11 cellular contexts compared by ENCODE assay signal in the genomic region with DNA sequence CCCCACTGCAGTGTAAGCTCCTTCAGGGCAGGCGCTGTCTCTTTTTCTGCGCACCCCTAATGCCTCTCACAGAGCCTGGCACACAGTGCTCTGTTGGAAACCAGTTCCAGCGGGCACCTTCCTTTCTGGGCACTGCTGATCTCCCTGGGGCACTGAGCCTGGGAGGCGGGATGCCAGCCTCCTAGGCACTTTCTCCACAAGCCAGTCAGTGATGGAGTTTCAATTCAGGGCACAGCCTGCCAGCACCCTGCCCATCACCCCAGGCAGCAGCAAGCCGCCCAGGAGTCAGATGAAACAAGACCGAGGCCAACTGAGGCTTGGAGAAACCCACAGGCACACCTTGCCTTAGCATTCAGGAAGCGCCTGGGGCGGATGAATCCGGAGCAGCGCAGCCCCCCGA. TPM values are rescaled to one million over a fixed set of nuclear protein-coding genes. Genes with fewer than 3 reads are reported as not detected.
A peak's percentile ranks its signal among the peaks of the same experiment; 100 is the strongest.
DNase-seq lines count a peak whose midpoint lies in the region; ATAC-seq and TF ChIP-seq lines count a peak whose summit lies in the region.
"Had no signal": no experiment of that assay in that cellular context is flagged by ENCODE, and none has a peak within 500 bp of the region (broad histone marks: within the 10 kb centered on the region; RNA-seq: fewer than 3 reads in every experiment).

No MANE protein-coding gene starts in this region.

- ATAC-seq in T-helper 17 cell = no peak
- ATAC-seq: effector memory CD8-positive, alpha-beta T cell had no signal

- H3K9me3 ChIP-seq in T-helper 17 cell (ENCODE audit: control insufficient read depth, low read length, poor library complexity, severe bottlenecking) (no peaks in the 10 kb centered on the region), endodermal cell (ENCODE audit: control insufficient read depth, low read length) (no peaks in the 10 kb centered on the region), stomach (no peaks in the 10 kb centered on the region)

- TF ChIP-seq EP300 in stomach (IDR thresholded peaks at IDR 0.05) = no peak

- H3K27me3 Mint-ChIP-seq in T-helper 17 cell (peaks cover 19% of the 10 kb centered on the region), endodermal cell (ENCODE audit: insufficient read depth) (peaks cover 27% of the 10 kb centered on the region)

- H3K27me3 ChIP-seq in endodermal cell (ENCODE audit: control insufficient read depth, insufficient read depth, low read length, poor library complexity, severe bottlenecking) = peaks cover 10% of the 10 kb centered on the region
- peaks cover 0 to 13% (median 0%) of the 10 kb centered on the region in 3 donors for H3K27me3 ChIP-seq in stomach

- H3K27ac Mint-ChIP-seq in T-helper 17 cell (no peak overlapping the region), endodermal cell (no peak overlapping the region)

- H3K4me1 ChIP-seq in endodermal cell (ENCODE audit: control insufficient read depth, insufficient read depth, low read length) (peaks cover 4% of the 10 kb centered on the region), stomach (peaks cover 12 to 51% (median 24%) of the 10 kb centered on the region in 4 donors)

- 43 to 68% methylated on average over 3 to 11 of the region's 11 CpGs for WGBS in endodermal cell (ENCODE audit: insufficient coverage in 1 of 2, insufficient read length in 1 of 2), 2 experiments
- WGBS in stomach, 5 donors = 26 to 44% (median 30%) methylated on average over 4 to 11 of the region's 11 CpGs

- H3K4me3 Mint-ChIP-seq in T-helper 17 cell (peak overlapping the region; percentile 19), endodermal cell (peak overlapping the region; percentile 58)
- H3K4me3 Mint-ChIP-seq: effector memory CD8-positive, alpha-beta T cell had no signal

- no peaks in the 10 kb centered on the region for H3K9me3 Mint-ChIP-seq in endodermal cell
- H3K9me3 Mint-ChIP-seq: effector memory CD8-positive, alpha-beta T cell had no signal

- no peak for TF ChIP-seq POLR2A in stomach (IDR thresholded peaks at IDR 0.05)

- TF ChIP-seq CTCF in endodermal cell (conservative IDR thresholded peaks at IDR 0.05) (no peak), stomach (IDR thresholded peaks at IDR 0.05) (no peak)

- DNase-seq in T-helper 17 cell = no peak
- peak; percentile 69 for DNase-seq in endodermal cell
- DNase-seq in medulla oblongata (ENCODE audit: extremely low spot score) = peak; percentile 71
- DNase-seq in stomach = no peak
- DNase-seq in NCI-H1105 (lab: John Stamatoyannopoulos, UW) = no peak
- no peak for DNase-seq in hippocampal formation (lab: John Stamatoyannopoulos, UW)
- no peak for DNase-seq in effector CD4-positive, alpha-beta T cell
- no peak for DNase-seq in COLO829 (ENCODE audit: low spot score)
- DNase-seq: activated CD4-positive, CD25-positive, alpha-beta regulatory T cell treated with anti-CD3 and anti-CD28 coated beads, Interleukin-2, amount 50 U/mL, for 72 hours; effector memory CD8-positive, alpha-beta T cell had no signal

- H3K4me1 Mint-ChIP-seq in T-helper 17 cell (peaks cover 22% of the 10 kb centered on the region), endodermal cell (peaks cover 21% of the 10 kb centered on the region)

- intact Hi-C loops in stomach (cut with DNase I; ENCODE audit: low total_unique reads) = no loop called here

- no peak overlapping the region for H3K9ac ChIP-seq in endodermal cell (ENCODE audit: extremely low read depth, low read length, poor library complexity, severe bottlenecking)

- H3K4me3 ChIP-seq in endodermal cell (ENCODE audit: low read length) = peak overlapping the region; percentile 72
- H3K4me3 ChIP-seq in stomach = peak overlapping the region; percentile 38 to 47 (median 44)

- H3K36me3 ChIP-seq in endodermal cell (ENCODE audit: control insufficient read depth, insufficient read depth, low read length) (no peaks in the 10 kb centered on the region), stomach (no peaks in the 10 kb centered on the region)

- no peak overlapping the region for H3K27ac ChIP-seq in endodermal cell (ENCODE audit: low read depth, low read length)
- H3K27ac ChIP-seq in stomach = peak overlapping the region; percentile 2 to 87 (median 76)

- H3K36me3 Mint-ChIP-seq in T-helper 17 cell (ENCODE audit: low read depth) (no peaks in the 10 kb centered on the region), endodermal cell (ENCODE audit: low read depth) (no peaks in the 10 kb centered on the region)
- H3K36me3 Mint-ChIP-seq: IgD-negative memory B cell had no signal

RNA-seq across cellular contexts. Expression of a gene that starts 5.7 kb away (rescaled TPM):
- total RNA-seq in T-helper 17 cell (100 to 1,000 TPM; 114 to 132 TPM), endodermal cell (100 to 1,000 TPM; 137 to 148 TPM), stomach (100 to 1,000 TPM in 2 of 5 donors, 10 to 100 TPM in 3; 64.6 to 152 (median 82.4) TPM)
- 100 TPM for polyA plus RNA-seq in endodermal cell (2013, experiment 1 of 2)
- 87.4 TPM for polyA plus RNA-seq in endodermal cell (2013, experiment 2 of 2)
- 10 to 100 TPM; 28.4 to 67.4 (median 65.4) TPM for polyA plus RNA-seq in stomach

RNA-seq across cellular contexts. Expression of a gene that starts 33.7 kb away (rescaled TPM):
- 1 to 10 TPM; 1.3 to 1.4 TPM for total RNA-seq in T-helper 17 cell
- total RNA-seq in endodermal cell = 1 to 10 TPM in 1 of 2 donors, under 1 TPM in 1; 0.22 to 1.7 TPM
- 0.68 TPM for polyA plus RNA-seq in endodermal cell (2013, experiment 1 of 2)
- polyA plus RNA-seq in endodermal cell (2013, experiment 2 of 2) = 0.50 TPM
- 1 to 10 TPM in 4 of 5 donors, under 1 TPM in 1; 0.45 to 5.8 (median 4.1) TPM for total RNA-seq in stomach
- 1 to 10 TPM; 1.5 to 5.9 (median 2.3) TPM for polyA plus RNA-seq in stomach

Comparison
In these comparisons a context has a peak if more than half of its experiments do, and no peak if none do; other contexts are left out.
1. DNase-seq: peak in endodermal cell (single experiment) and medulla oblongata (single experiment); none in T-helper 17 cell (0 of 3), stomach (single experiment), NCI-H1105 (single experiment), hippocampal formation (0 of 2), effector CD4-positive, alpha-beta T cell (single experiment) and COLO829 (single experiment).